Comparison of ENCODE assay signal across 10 cellular contexts in genomic region chr15:68781766-68782588, GRCh38. TPM values are rescaled to one million over a fixed set of nuclear protein-coding genes. Genes with fewer than 3 reads are reported as not detected.
DNase-seq lines count a peak whose midpoint lies in the region; ATAC-seq and TF ChIP-seq lines count a peak whose summit lies in the region.
"Had no signal": no experiment of that assay in that cellular context is flagged by ENCODE, and none has a peak within 500 bp of the region (broad histone marks: within the 10 kb centered on the region; RNA-seq: fewer than 3 reads in every experiment).

No MANE protein-coding gene starts in this region.

- peaks cover 25 to 80% of the 10 kb centered on the region in 2 donors for H3K36me3 Mint-ChIP-seq in CD4-positive, alpha-beta memory T cell
- H3K36me3 Mint-ChIP-seq in activated CD4-positive, alpha-beta memory T cell treated with anti-CD3 and anti-CD28 coated beads, Interleukin-2, amount 10 ng/mL, durations not matched to agents 7 days and 5 days (ENCODE audit: low read depth): peaks cover 80% of the 10 kb centered on the region

- H3K27ac ChIP-seq in CD4-positive, alpha-beta memory T cell (ENCODE audit: low read depth, low read length): no peak overlapping the region
- H3K27ac ChIP-seq in gastrocnemius medialis: peak overlapping the region in 3 of 4 donors; percentile 10 to 44 (median 34)

- H3K27me3 ChIP-seq in CD4-positive, alpha-beta memory T cell (ENCODE audit: insufficient read depth, low read length): no peaks in the 10 kb centered on the region
- no peaks in the 10 kb centered on the region for H3K27me3 ChIP-seq in gastrocnemius medialis

- H3K9me3 ChIP-seq in CD4-positive, alpha-beta memory T cell (ENCODE audit: control insufficient read depth in 1 of 2, low read length in 2 of 2): no peaks in the 10 kb centered on the region
- no peaks in the 10 kb centered on the region for H3K9me3 ChIP-seq in gastrocnemius medialis

- CTCF ChIA-PET in CD4-positive, alpha-beta memory T cell (lab: Charles Lee; ENCODE audit: partially characterized antibody): interaction anchor here (1.0 to 10.7 kb wide), 7 partner anchors 9 to 94 kb away, joined by 3 to 89 read pairs (median 12); no protein-coding TSS in a partner anchor
- CTCF ChIA-PET in activated CD4-positive, alpha-beta memory T cell treated with anti-CD3 and anti-CD28 coated beads, Interleukin-2, amount 10 ng/mL, durations not matched to agents 7 days and 5 days (lab: Charles Lee): interaction anchor here (1.6 to 5.2 kb wide), 2 partner anchors 93 to 94 kb away, joined by 8 to 51 read pairs; no protein-coding TSS in a partner anchor

- H3K27ac Mint-ChIP-seq in CD4-positive, alpha-beta memory T cell: peak overlapping the region; percentile 72 to 85 (median 78)
- H3K27ac Mint-ChIP-seq in activated CD4-positive, alpha-beta memory T cell treated with anti-CD3 and anti-CD28 coated beads, Interleukin-2, amount 10 ng/mL, durations not matched to agents 7 days and 5 days: peak overlapping the region; percentile 76

- peaks cover 16% of the 10 kb centered on the region for H3K4me1 ChIP-seq in CD4-positive, alpha-beta memory T cell (ENCODE audit: insufficient read depth, low read length)
- H3K4me1 ChIP-seq in gastrocnemius medialis: no peaks in the 10 kb centered on the region

- no peaks in the 10 kb centered on the region for H3K27me3 Mint-ChIP-seq in CD4-positive, alpha-beta memory T cell
- H3K27me3 Mint-ChIP-seq in activated CD4-positive, alpha-beta memory T cell treated with anti-CD3 and anti-CD28 coated beads, Interleukin-2, amount 10 ng/mL, durations not matched to agents 7 days and 5 days: no peaks in the 10 kb centered on the region

- intact Hi-C loops in CD4-positive, alpha-beta memory T cell (cut with micrococcal nuclease): loop anchor here (2.0 to 5.0 kb wide), 2 partner anchors 35 to 225 kb away; no protein-coding TSS in a partner anchor
- intact Hi-C loops in Right ventricle myocardium superior (cut with DNase I): loop anchor here (5.0 to 10.0 kb wide), 2 partner anchors 40 to 93 kb away; partner anchors contain the start of gene ANP32A
- intact Hi-C loops in gastrocnemius medialis (cut with DNase I; ENCODE audit: low total_unique reads): loop anchor here (5.0 kb wide), 1 partner anchor 230 kb away; no protein-coding TSS in a partner anchor

- in situ Hi-C loops in gastrocnemius medialis (cut with MboI; ENCODE audit: low sequenced_read_pairs in 4 of 4): loop anchor here (5.0 to 10.0 kb wide), 3 partner anchors 90 to 95 kb away; no protein-coding TSS in a partner anchor

- peaks cover 53% of the 10 kb centered on the region for H3K36me3 ChIP-seq in CD4-positive, alpha-beta memory T cell (ENCODE audit: insufficient read depth, low read length)
- peaks cover 0 to 54% of the 10 kb centered on the region in 2 donors for H3K36me3 ChIP-seq in gastrocnemius medialis

- no peak overlapping the region for H3K4me3 ChIP-seq in CD4-positive, alpha-beta memory T cell (ENCODE audit: low read length in 2 of 2)
- H3K4me3 ChIP-seq in gastrocnemius medialis: no peak overlapping the region

- H3K4me3 Mint-ChIP-seq in CD4-positive, alpha-beta memory T cell: peak overlapping the region in 4 of 8 donors; percentile 25 to 57 (median 44)
- no peak overlapping the region for H3K4me3 Mint-ChIP-seq in activated CD4-positive, alpha-beta memory T cell treated with anti-CD3 and anti-CD28 coated beads, Interleukin-2, amount 10 ng/mL, durations not matched to agents 7 days and 5 days

- ATAC-seq in Right ventricle myocardium superior (ENCODE audit: poor library complexity): peak; percentile 67
- ATAC-seq in gastrocnemius medialis: peak; percentile 51 to 61
- ATAC-seq in GM18868 (IDR thresholded peaks at IDR 0.05; ENCODE audit: unreplicated experiment): no peak
- ATAC-seq in GM21360 (IDR thresholded peaks at IDR 0.05; ENCODE audit: unreplicated experiment): no peak

- POLR2A ChIA-PET in CD4-positive, alpha-beta memory T cell (lab: Charles Lee; ENCODE audit: partially characterized antibody): interaction anchor here (4.5 kb wide), 1 partner anchor 36 kb away, joined by 27 read pairs; no protein-coding TSS in a partner anchor
- POLR2A ChIA-PET in activated CD4-positive, alpha-beta memory T cell treated with anti-CD3 and anti-CD28 coated beads, Interleukin-2, amount 10 ng/mL, durations not matched to agents 7 days and 5 days (lab: Charles Lee): interaction anchor here (1.0 kb wide), 1 partner anchor 34 kb away, joined by 3 read pairs; no protein-coding TSS in a partner anchor

- no peaks in the 10 kb centered on the region for H3K9me3 Mint-ChIP-seq in CD4-positive, alpha-beta memory T cell
- H3K9me3 Mint-ChIP-seq in activated CD4-positive, alpha-beta memory T cell treated with anti-CD3 and anti-CD28 coated beads, Interleukin-2, amount 10 ng/mL, durations not matched to agents 7 days and 5 days: no peaks in the 10 kb centered on the region

- no peak for DNase-seq in CD4-positive, alpha-beta memory T cell
- DNase-seq in activated CD4-positive, alpha-beta memory T cell treated with anti-CD3 and anti-CD28 coated beads, Interleukin-2, amount 10 ng/mL, durations not matched to agents 7 days and 5 days: peak; percentile 53
- DNase-seq in Right ventricle myocardium superior: peak; percentile 83
- DNase-seq in gastrocnemius medialis: peak in 1 of 2 donors; percentile 43
- no peak for DNase-seq in NCI-H146 (lab: John Stamatoyannopoulos, UW)
- no peak for DNase-seq in NCI-H524 treated with DMSO at 0.1 percent for 48 hours (lab: John Stamatoyannopoulos, UW)
- DNase-seq: DMS79, NCI-H446 had no signal

- no peak for TF ChIP-seq CTCF in gastrocnemius medialis (IDR thresholded peaks at IDR 0.05 in 4 of 5, conservative IDR thresholded peaks at IDR 0.05 in 1 of 5)

- TF ChIP-seq POLR2A in gastrocnemius medialis (IDR thresholded peaks at IDR 0.05): no peak

- peaks cover 18 to 24% (median 21%) of the 10 kb centered on the region in 4 donors for H3K4me1 Mint-ChIP-seq in CD4-positive, alpha-beta memory T cell
- H3K4me1 Mint-ChIP-seq in activated CD4-positive, alpha-beta memory T cell treated with anti-CD3 and anti-CD28 coated beads, Interleukin-2, amount 10 ng/mL, durations not matched to agents 7 days and 5 days: peaks cover 40% of the 10 kb centered on the region

RNA-seq across cellular contexts. Expression of gene ANP32A, which starts 38.7 kb away (rescaled TPM):
- 100 to 1,000 TPM; 134 TPM for total RNA-seq in CD4-positive, alpha-beta memory T cell
- 10 to 100 TPM; 52.7 to 64.5 TPM for polyA plus RNA-seq in CD4-positive, alpha-beta memory T cell
- total RNA-seq in activated CD4-positive, alpha-beta memory T cell treated with anti-CD3 and anti-CD28 coated beads, Interleukin-2, amount 10 ng/mL, durations not matched to agents 7 days and 5 days: 100 to 1,000 TPM; 190 to 194 TPM
- total RNA-seq in Right ventricle myocardium superior: 118 TPM
- 10 to 100 TPM; 27.1 to 55.8 (median 50.6) TPM for total RNA-seq in gastrocnemius medialis

Comparison
In these comparisons a context has a peak if more than half of its experiments do, and no peak if none do; other contexts are left out.
1. DNase-seq: peak in activated CD4-positive, alpha-beta memory T cell treated with anti-CD3 and anti-CD28 coated beads, Interleukin-2, amount 10 ng/mL, durations not matched to agents 7 days and 5 days (single experiment) and Right ventricle myocardium superior (single experiment); none in CD4-positive, alpha-beta memory T cell (0 of 5), NCI-H146 (single experiment) and NCI-H524 treated with DMSO at 0.1 percent for 48 hours (single experiment).
2. ATAC-seq: peak in Right ventricle myocardium superior (single experiment) and gastrocnemius medialis (2 of 2); none in GM18868 (single experiment) and GM21360 (single experiment).